15 cellular contexts compared by ENCODE assay signal in the genomic region with DNA sequence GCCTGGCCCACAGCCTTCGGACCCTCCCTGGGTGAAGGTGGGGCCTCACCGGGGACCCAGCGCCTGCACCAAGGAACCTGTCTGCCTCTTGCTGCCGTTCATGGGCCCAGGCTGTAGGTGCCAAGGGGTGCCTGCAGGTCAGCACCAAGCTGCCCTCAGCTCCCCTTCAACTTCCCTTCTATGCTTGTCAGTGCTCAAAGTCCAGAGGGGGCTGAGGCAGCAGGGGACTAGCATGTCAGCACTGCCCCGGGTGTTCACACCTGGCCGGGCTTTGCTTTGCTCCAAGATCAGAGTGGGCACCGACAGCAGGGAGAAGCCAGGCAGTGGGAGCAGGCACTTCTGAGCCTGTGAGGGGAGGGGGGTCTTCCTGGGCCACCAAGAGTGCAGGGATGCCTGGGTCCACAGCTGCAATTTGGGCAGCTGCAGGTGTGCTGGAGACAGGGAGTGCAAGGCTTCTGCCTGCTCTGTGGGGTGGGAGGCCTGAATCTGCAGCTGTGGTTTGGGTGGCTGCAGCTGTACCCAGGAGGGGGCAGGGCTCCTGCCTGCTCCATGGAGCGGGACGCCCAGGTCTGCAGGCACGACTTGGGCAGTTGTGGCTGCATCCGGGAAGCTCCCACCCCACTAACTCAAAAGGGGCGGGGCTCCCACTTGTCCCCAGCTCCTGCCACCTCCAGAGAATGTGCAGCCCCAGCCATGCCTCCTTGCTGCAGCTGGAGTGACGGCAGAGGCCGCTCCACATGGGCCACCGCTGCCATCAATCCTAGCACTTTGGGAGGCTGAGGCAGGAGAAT. TPM values are rescaled to one million over a fixed set of nuclear protein-coding genes. Genes with fewer than 3 reads are reported as not detected.
A peak's percentile ranks its signal among the peaks of the same experiment; 100 is the strongest.
DNase-seq lines count a peak whose midpoint lies in the region; ATAC-seq and TF ChIP-seq lines count a peak whose summit lies in the region.
"Had no signal": no experiment of that assay in that cellular context is flagged by ENCODE, and none has a peak within 500 bp of the region (broad histone marks: within the 10 kb centered on the region; RNA-seq: fewer than 3 reads in every experiment).

No MANE protein-coding gene starts in this region.

- no peaks in the 10 kb centered on the region for H4K20me1 ChIP-seq in neural progenitor cell (ENCODE audit: low read depth)

- no peaks in the 10 kb centered on the region for H3K36me3 ChIP-seq in Peyer's patch
- no peaks in the 10 kb centered on the region for H3K36me3 ChIP-seq in neural progenitor cell
- H3K36me3 ChIP-seq: heart right ventricle, uterus had no signal

- H3F3A ChIP-seq in neural progenitor cell (ENCODE audit: low read depth): no peaks in the 10 kb centered on the region

- no peak overlapping the region for H3K4me2 ChIP-seq in neural progenitor cell

- H3K27ac ChIP-seq in Peyer's patch: peak overlapping the region in 2 of 4 donors; percentile 46 to 83
- no peak overlapping the region for H3K27ac ChIP-seq in neural progenitor cell
- H3K27ac ChIP-seq: heart right ventricle, uterus had no signal

- H3K36me3 Mint-ChIP-seq in neural progenitor cell: no peaks in the 10 kb centered on the region
- H3K36me3 Mint-ChIP-seq in nephron progenitor cell (ENCODE audit: low read depth): no peaks in the 10 kb centered on the region
- H3K36me3 Mint-ChIP-seq in activated CD8-positive, alpha-beta memory T cell treated with anti-CD3 and anti-CD28 coated beads, Interleukin-2, amount 10 ng/mL, durations not matched to agents 7 days and 5 days: no peaks in the 10 kb centered on the region
- H3K36me3 Mint-ChIP-seq: mesothelial cell of epicardium had no signal

- H3K9ac ChIP-seq in neural progenitor cell: no peak overlapping the region

- ATAC-seq in GM18498 (IDR thresholded peaks at IDR 0.05; ENCODE audit: unreplicated experiment) (peak; percentile 26), HG02852 (IDR thresholded peaks at IDR 0.05; ENCODE audit: unreplicated experiment) (peak; percentile 36)
- ATAC-seq in activated CD8-positive, alpha-beta memory T cell treated with anti-CD3 and anti-CD28 coated beads, Interleukin-2, amount 10 ng/mL, durations not matched to agents 7 days and 5 days: no peak
- ATAC-seq: effector memory CD8-positive, alpha-beta T cell had no signal

- CTCF ChIA-PET in activated CD8-positive, alpha-beta memory T cell treated with anti-CD3 and anti-CD28 coated beads, Interleukin-2, amount 10 ng/mL, durations not matched to agents 7 days and 5 days (lab: Charles Lee): interaction anchor here (0.9 to 1.6 kb wide), 4 partner anchors 19 to 345 kb away, joined by 3 to 5 read pairs (median 4); no protein-coding TSS in a partner anchor

- H3K9me3 Mint-ChIP-seq in neural progenitor cell: peaks cover 4% of the 10 kb centered on the region
- no peaks in the 10 kb centered on the region for H3K9me3 Mint-ChIP-seq in nephron progenitor cell
- H3K9me3 Mint-ChIP-seq in activated CD8-positive, alpha-beta memory T cell treated with anti-CD3 and anti-CD28 coated beads, Interleukin-2, amount 10 ng/mL, durations not matched to agents 7 days and 5 days (ENCODE audit: low read depth): no peaks in the 10 kb centered on the region
- H3K9me3 Mint-ChIP-seq: effector memory CD8-positive, alpha-beta T cell; mesothelial cell of epicardium; T-helper 2 cell treated with Interferon-gamma antibody and Interleukin-4, amounts not matched to agents 5 μg/mL and 100 μg/mL, for 36 hours had no signal

- H3K27me3 ChIP-seq in Peyer's patch (no peaks in the 10 kb centered on the region), neural progenitor cell (no peaks in the 10 kb centered on the region)
- H3K27me3 ChIP-seq: heart right ventricle, uterus had no signal

- DNase-seq in Peyer's patch (peak in 2 of 3 donors; percentile 89 to 91), neural progenitor cell (ENCODE audit: low spot score) (peak; percentile 24), nephron progenitor cell (no peak), NCI-H2227 treated with DMSO at 0.1 percent for 48 hours (lab: John Stamatoyannopoulos, UW) (no peak), amniotic stem cell (lab: John Stamatoyannopoulos, UW) (no peak)
- no peak for DNase-seq in activated CD8-positive, alpha-beta memory T cell treated with anti-CD3 and anti-CD28 coated beads, Interleukin-2, amount 10 ng/mL, durations not matched to agents 7 days and 5 days
- DNase-seq: anterior cingulate cortex; effector memory CD8-positive, alpha-beta T cell; heart right ventricle; right cardiac atrium; uterus had no signal

- H3K4me3 Mint-ChIP-seq in neural progenitor cell (no peak overlapping the region), nephron progenitor cell (no peak overlapping the region)
- no peak overlapping the region for H3K4me3 Mint-ChIP-seq in activated CD8-positive, alpha-beta memory T cell treated with anti-CD3 and anti-CD28 coated beads, Interleukin-2, amount 10 ng/mL, durations not matched to agents 7 days and 5 days
- H3K4me3 Mint-ChIP-seq: effector memory CD8-positive, alpha-beta T cell; mesothelial cell of epicardium; T-helper 2 cell treated with Interferon-gamma antibody and Interleukin-4, amounts not matched to agents 5 μg/mL and 100 μg/mL, for 36 hours had no signal

- TF ChIP-seq POLR2A in Peyer's patch (IDR thresholded peaks at IDR 0.05): no peak

- H3K4me3 ChIP-seq in Peyer's patch (peak overlapping the region in 1 of 4 donors; percentile 1), neural progenitor cell (no peak overlapping the region)
- H3K4me3 ChIP-seq: heart right ventricle, uterus had no signal

- no peak overlapping the region for H2AFZ ChIP-seq in neural progenitor cell (replicated peaks)

- H3K27me3 Mint-ChIP-seq in neural progenitor cell (ENCODE audit: insufficient read depth, low read depth) (peaks cover 10% of the 10 kb centered on the region), nephron progenitor cell (ENCODE audit: low read depth, poor library complexity) (peaks cover 17% of the 10 kb centered on the region)
- peaks cover 4% of the 10 kb centered on the region for H3K27me3 Mint-ChIP-seq in activated CD8-positive, alpha-beta memory T cell treated with anti-CD3 and anti-CD28 coated beads, Interleukin-2, amount 10 ng/mL, durations not matched to agents 7 days and 5 days

- H3K9me3 ChIP-seq in Peyer's patch: no peaks in the 10 kb centered on the region
- H3K9me3 ChIP-seq in neural progenitor cell (ENCODE audit: low read depth): no peaks in the 10 kb centered on the region
- H3K9me3 ChIP-seq: heart right ventricle, uterus had no signal

- H3K4me1 Mint-ChIP-seq in neural progenitor cell: peaks cover 20% of the 10 kb centered on the region
- peaks cover 25% of the 10 kb centered on the region for H3K4me1 Mint-ChIP-seq in nephron progenitor cell
- H3K4me1 Mint-ChIP-seq in activated CD8-positive, alpha-beta memory T cell treated with anti-CD3 and anti-CD28 coated beads, Interleukin-2, amount 10 ng/mL, durations not matched to agents 7 days and 5 days: peaks cover 53% of the 10 kb centered on the region

- TF ChIP-seq CTCF in Peyer's patch (IDR thresholded peaks at IDR 0.05) (no peak), neural progenitor cell (IDR thresholded peaks at IDR 0.05) (no peak), nephron progenitor cell (IDR thresholded peaks at IDR 0.05) (no peak)

- H3K79me2 ChIP-seq in neural progenitor cell (ENCODE audit: low read depth): no peaks in the 10 kb centered on the region

- H3K4me1 ChIP-seq in Peyer's patch: peaks cover 4 to 29% (median 21%) of the 10 kb centered on the region in 4 donors
- H3K4me1 ChIP-seq in neural progenitor cell: peaks cover 6% of the 10 kb centered on the region
- H3K4me1 ChIP-seq: uterus had no signal

- H3K27ac Mint-ChIP-seq in neural progenitor cell (no peak overlapping the region), nephron progenitor cell (no peak overlapping the region)
- H3K27ac Mint-ChIP-seq in activated CD8-positive, alpha-beta memory T cell treated with anti-CD3 and anti-CD28 coated beads, Interleukin-2, amount 10 ng/mL, durations not matched to agents 7 days and 5 days: no peak overlapping the region
- H3K27ac Mint-ChIP-seq: effector memory CD8-positive, alpha-beta T cell had no signal

RNA-seq across cellular contexts. Expression of a gene that starts 27.6 kb away (rescaled TPM):
- total RNA-seq in Peyer's patch (not detected), neural progenitor cell (ENCODE audit: low replicate concordance) (not detected in 2 replicates)
- total RNA-seq in activated CD8-positive, alpha-beta memory T cell treated with anti-CD3 and anti-CD28 coated beads, Interleukin-2, amount 10 ng/mL, durations not matched to agents 7 days and 5 days: not detected
- total RNA-seq: heart right ventricle, mesothelial cell of epicardium, right cardiac atrium, uterus had no signal

RNA-seq across cellular contexts. Expression of a gene that starts 32.4 kb away (rescaled TPM):
- not detected for total RNA-seq in Peyer's patch
- total RNA-seq in neural progenitor cell (ENCODE audit: low replicate concordance): not detected in 2 replicates
- total RNA-seq in activated CD8-positive, alpha-beta memory T cell treated with anti-CD3 and anti-CD28 coated beads, Interleukin-2, amount 10 ng/mL, durations not matched to agents 7 days and 5 days: not detected
- total RNA-seq: heart right ventricle, mesothelial cell of epicardium, right cardiac atrium, uterus had no signal

RNA-seq across cellular contexts. Expression of a gene that starts 35.3 kb away (rescaled TPM):
- not detected for total RNA-seq in Peyer's patch
- total RNA-seq in neural progenitor cell (ENCODE audit: low replicate concordance): not detected in 2 replicates
- not detected for total RNA-seq in activated CD8-positive, alpha-beta memory T cell treated with anti-CD3 and anti-CD28 coated beads, Interleukin-2, amount 10 ng/mL, durations not matched to agents 7 days and 5 days
- total RNA-seq: heart right ventricle, mesothelial cell of epicardium, right cardiac atrium, uterus had no signal

RNA-seq across cellular contexts. Expression of a gene that starts 36.6 kb away (rescaled TPM):
- total RNA-seq in Peyer's patch: 1 to 10 TPM; 2.3 to 6.6 (median 3.5) TPM
- total RNA-seq in neural progenitor cell (ENCODE audit: low replicate concordance): 56.1 and 68.6 TPM in 2 replicates
- 10 to 100 TPM; 65.9 to 70.4 TPM for total RNA-seq in activated CD8-positive, alpha-beta memory T cell treated with anti-CD3 and anti-CD28 coated beads, Interleukin-2, amount 10 ng/mL, durations not matched to agents 7 days and 5 days

RNA-seq across cellular contexts. Expression of a gene that starts 39.6 kb away (rescaled TPM):
- total RNA-seq in Peyer's patch: not detected
- total RNA-seq in neural progenitor cell (ENCODE audit: low replicate concordance): not detected in 2 replicates
- not detected for total RNA-seq in activated CD8-positive, alpha-beta memory T cell treated with anti-CD3 and anti-CD28 coated beads, Interleukin-2, amount 10 ng/mL, durations not matched to agents 7 days and 5 days
- total RNA-seq: heart right ventricle, mesothelial cell of epicardium, right cardiac atrium, uterus had no signal

Comparison
In these comparisons a context has a peak if more than half of its experiments do, and no peak if none do; other contexts are left out.
1. DNase-seq: peak in Peyer's patch (2 of 3) and neural progenitor cell (single experiment); none in nephron progenitor cell (single experiment), NCI-H2227 treated with DMSO at 0.1 percent for 48 hours (single experiment), activated CD8-positive, alpha-beta memory T cell treated with anti-CD3 and anti-CD28 coated beads, Interleukin-2, amount 10 ng/mL, durations not matched to agents 7 days and 5 days (single experiment) and amniotic stem cell (single experiment).